9 cellular contexts compared by ENCODE assay signal in the genomic region with DNA sequence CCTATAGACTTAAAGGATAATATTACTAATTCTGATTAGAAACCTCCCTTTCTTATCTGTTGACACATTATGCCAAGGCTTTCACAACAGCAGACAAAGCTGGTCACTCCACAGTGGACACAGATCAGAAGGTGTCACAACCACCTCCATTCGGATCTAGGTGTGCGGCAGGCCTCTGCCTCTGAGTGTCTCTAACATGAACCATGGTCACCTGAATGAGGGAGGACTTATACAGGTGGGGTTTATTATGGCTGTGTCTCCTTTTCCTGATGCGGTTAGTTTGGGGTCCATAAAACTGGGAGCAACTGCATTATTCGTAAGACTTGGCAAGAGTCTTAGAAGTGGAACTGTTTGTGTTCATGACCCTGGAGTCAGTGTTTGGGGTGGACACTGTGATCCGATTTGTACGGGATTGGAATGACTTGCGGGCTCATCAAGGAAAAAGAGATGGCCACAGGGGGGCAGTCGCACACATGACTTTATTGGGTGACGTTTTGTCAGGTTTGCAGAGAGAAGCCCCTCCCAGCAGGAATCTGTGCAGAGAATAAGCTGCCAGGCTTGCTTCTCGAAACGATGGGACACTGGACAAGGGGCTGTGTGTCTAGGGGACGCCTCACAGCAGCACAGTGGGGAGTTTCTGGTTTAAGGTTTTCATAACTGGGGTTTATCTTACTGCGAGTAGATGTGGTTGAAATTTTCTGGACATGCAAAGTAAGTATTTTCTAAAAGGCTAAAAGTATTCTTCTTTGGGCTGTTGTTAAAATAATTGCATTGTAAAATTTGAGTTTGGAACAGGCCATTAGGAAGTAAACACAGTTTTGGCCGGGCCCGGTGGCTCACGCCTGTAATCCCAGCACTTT.
DNase-seq lines count a peak whose midpoint lies in the region; ATAC-seq and TF ChIP-seq lines count a peak whose summit lies in the region.
"Had no signal": no experiment of that assay in that cellular context is flagged by ENCODE, and none has a peak within 500 bp of the region (broad histone marks: within the 10 kb centered on the region; RNA-seq: fewer than 3 reads in every experiment).

No MANE protein-coding gene starts in this region.

- DNase-seq in DND-41 (peak; percentile 60), HK-2 (ENCODE audit: unreplicated experiment) (peak; percentile 33), NT2/D1 (ENCODE audit: low read depth, low spot score) (peak; percentile 61), foreskin fibroblast (peak; percentile 8 to 52), omental fat pad (ENCODE audit: low spot score) (peak; percentile 58), thoracic aorta (ENCODE audit: low spot score) (no peak), mesenteric fat pad (ENCODE audit: low spot score) (no peak)
- peak; percentile 34 for DNase-seq in activated T-cell treated with anti-CD3 and anti-CD28 coated beads, Interleukin-2, amount 50 U/mL, for 4 hours

- no peak overlapping the region for H3K27ac ChIP-seq in DND-41 (ENCODE audit: low read length)
- no peak overlapping the region for H3K27ac ChIP-seq in thoracic aorta

- TF ChIP-seq CTCF in DND-41 (IDR thresholded peaks at IDR 0.05; ENCODE audit: borderline replicate concordance, extremely low read depth, low read length, poor library complexity, severe bottlenecking): peak; percentile 65
- TF ChIP-seq CTCF in foreskin fibroblast (IDR thresholded peaks at IDR 0.05; ENCODE audit: low read depth, low read length): peak; percentile 54
- peak in 1 of 3 donors; percentile 20 for TF ChIP-seq CTCF in omental fat pad (IDR thresholded peaks at IDR 0.05)
- TF ChIP-seq CTCF in thoracic aorta (IDR thresholded peaks at IDR 0.05): peak; percentile 31

- H3K79me2 ChIP-seq in DND-41 (ENCODE audit: insufficient read depth, low read length): no peaks in the 10 kb centered on the region

- no peak overlapping the region for H3K4me3 Mint-ChIP-seq in activated T-cell treated with anti-CD3 and anti-CD28 coated beads, Interleukin-2, amount 50 U/mL, for 4 hours
- H3K4me3 Mint-ChIP-seq: activated naive CD8-positive, alpha-beta T cell had no signal

- H3K27me3 ChIP-seq in DND-41 (ENCODE audit: insufficient read depth, low read length, poor library complexity) (no peaks in the 10 kb centered on the region), NT2/D1 (ENCODE audit: insufficient read depth, insufficient read length) (peaks cover 6% of the 10 kb centered on the region), thoracic aorta (replicated peaks; ENCODE audit: insufficient read depth) (no peaks in the 10 kb centered on the region)

- H3K36me3 ChIP-seq in DND-41 (ENCODE audit: insufficient read depth, low read length) (no peaks in the 10 kb centered on the region), NT2/D1 (ENCODE audit: insufficient read depth, insufficient read length, low read length) (no peaks in the 10 kb centered on the region), thoracic aorta (no peaks in the 10 kb centered on the region)

- H3K9me3 Mint-ChIP-seq in activated T-cell treated with anti-CD3 and anti-CD28 coated beads, Interleukin-2, amount 50 U/mL, for 4 hours: no peaks in the 10 kb centered on the region

- no peak overlapping the region for H3K4me2 ChIP-seq in DND-41 (ENCODE audit: insufficient read depth, low read length)

- H3K4me1 ChIP-seq in DND-41 (ENCODE audit: insufficient read depth, low read length) (no peaks in the 10 kb centered on the region), NT2/D1 (ENCODE audit: insufficient read depth, insufficient read length) (no peaks in the 10 kb centered on the region), thoracic aorta (ENCODE audit: control insufficient read depth in 1 of 2, low read depth in 2 of 2) (no peaks in the 10 kb centered on the region)

- no peaks in the 10 kb centered on the region for H4K20me1 ChIP-seq in DND-41 (ENCODE audit: insufficient read depth, low read length)

- H3K36me3 Mint-ChIP-seq in activated T-cell treated with anti-CD3 and anti-CD28 coated beads, Interleukin-2, amount 50 U/mL, for 4 hours (ENCODE audit: insufficient read depth): no peaks in the 10 kb centered on the region
- H3K36me3 Mint-ChIP-seq: activated naive CD8-positive, alpha-beta T cell had no signal

- no peak overlapping the region for H3K4me3 ChIP-seq in DND-41 (ENCODE audit: low read depth in 1 of 2, low read length in 2 of 2)
- no peak overlapping the region for H3K4me3 ChIP-seq in NT2/D1 (ENCODE audit: insufficient read length, low read depth)
- H3K4me3 ChIP-seq in foreskin fibroblast (ENCODE audit: low read depth in 1 of 2, low read length in 2 of 2): no peak overlapping the region
- H3K4me3 ChIP-seq in thoracic aorta: no peak overlapping the region

- peaks cover 41% of the 10 kb centered on the region for H3K27me3 Mint-ChIP-seq in activated T-cell treated with anti-CD3 and anti-CD28 coated beads, Interleukin-2, amount 50 U/mL, for 4 hours (ENCODE audit: low read depth)

- H3K9ac ChIP-seq in DND-41 (ENCODE audit: low read depth, low read length) (no peak overlapping the region), NT2/D1 (ENCODE audit: insufficient read length, low read depth) (no peak overlapping the region)

- H3K9me3 ChIP-seq in DND-41 (ENCODE audit: insufficient read depth, low read length, severe bottlenecking): no peaks in the 10 kb centered on the region
- H3K9me3 ChIP-seq in NT2/D1 (ENCODE audit: insufficient read depth, low read length): no peaks in the 10 kb centered on the region
- no peaks in the 10 kb centered on the region for H3K9me3 ChIP-seq in thoracic aorta

- peak; percentile 71 for ATAC-seq in DND-41 (ENCODE audit: insufficient read depth, low read depth)
- ATAC-seq in activated T-cell treated with anti-CD3 and anti-CD28 coated beads, Interleukin-2, amount 50 U/mL, for 4 hours: peak; percentile 41 to 43
- ATAC-seq in omental fat pad (ENCODE audit: low FRiP score): no peak
- ATAC-seq in thoracic aorta (ENCODE audit: insufficient number of reproducible peaks, low FRiP score, low read depth): no peak

- H3K4me1 Mint-ChIP-seq in activated T-cell treated with anti-CD3 and anti-CD28 coated beads, Interleukin-2, amount 50 U/mL, for 4 hours (ENCODE audit: low read depth): peaks cover 4% of the 10 kb centered on the region

- no peak overlapping the region for H2AFZ ChIP-seq in DND-41 (ENCODE audit: low read depth, low read length)

Comparison
In these comparisons a context has a peak if more than half of its experiments do, and no peak if none do; other contexts are left out.
1. ATAC-seq: peak in DND-41 (single experiment) and activated T-cell treated with anti-CD3 and anti-CD28 coated beads, Interleukin-2, amount 50 U/mL, for 4 hours (2 of 2); none in omental fat pad (single experiment) and thoracic aorta (single experiment).
2. DNase-seq: peak in DND-41 (single experiment), HK-2 (single experiment), NT2/D1 (single experiment), activated T-cell treated with anti-CD3 and anti-CD28 coated beads, Interleukin-2, amount 50 U/mL, for 4 hours (single experiment), foreskin fibroblast (2 of 2) and omental fat pad (single experiment); none in thoracic aorta (single experiment) and mesenteric fat pad (single experiment).